Comparison of ENCODE assay signal across 21 cellular contexts in the genomic region with DNA sequence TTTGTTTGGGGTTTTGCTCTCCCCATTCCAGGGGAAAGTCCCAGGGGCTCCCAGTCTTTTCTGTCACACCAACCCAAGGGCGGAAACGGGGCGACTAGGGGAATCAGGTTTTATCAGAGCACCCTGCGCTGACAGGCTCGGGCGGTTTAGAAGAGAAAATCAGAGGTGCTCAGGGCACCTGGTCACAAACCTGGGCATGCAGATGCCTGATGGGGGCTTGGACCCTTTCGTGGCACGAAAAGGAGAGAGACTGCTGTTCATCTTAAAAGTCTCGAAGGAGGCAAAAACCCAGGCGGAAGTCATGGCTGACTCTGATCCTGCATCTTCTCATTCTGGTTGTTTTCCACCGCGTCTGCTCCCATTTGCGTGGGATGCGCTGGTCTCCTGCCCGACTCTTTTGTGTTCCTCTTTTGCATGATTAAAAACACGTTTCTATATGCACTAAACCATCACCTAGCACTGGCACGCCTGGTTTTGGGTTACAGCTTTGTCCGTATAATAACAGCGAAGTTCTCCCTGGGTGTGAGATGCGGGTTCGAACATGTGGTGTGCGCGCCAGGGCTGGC. TPM values are rescaled to one million over a fixed set of nuclear protein-coding genes. Genes with fewer than 3 reads are reported as not detected.
A peak's percentile ranks its signal among the peaks of the same experiment; 100 is the strongest.
DNase-seq lines count a peak whose midpoint lies in the region; ATAC-seq and TF ChIP-seq lines count a peak whose summit lies in the region.
"Had no signal": no experiment of that assay in that cellular context is flagged by ENCODE, and none has a peak within 500 bp of the region (broad histone marks: within the 10 kb centered on the region; RNA-seq: fewer than 3 reads in every experiment).

No MANE protein-coding gene starts in this region.

- peaks cover 100% of the 10 kb centered on the region for H3K27me3 ChIP-seq in left ventricle myocardium inferior (ENCODE audit: low read depth)

- ATAC-seq in left ventricle myocardium superior, result no peak
- ATAC-seq in naive thymus-derived CD8-positive, alpha-beta T cell, result no peak
- no peak for ATAC-seq in HG03025 (IDR thresholded peaks at IDR 0.05; ENCODE audit: low FRiP score, unreplicated experiment)
- no peak for ATAC-seq in GM21717 (IDR thresholded peaks at IDR 0.05; ENCODE audit: unreplicated experiment)
- ATAC-seq: HCT116, heart left ventricle, K562, left colon had no signal

- H3K4me1 ChIP-seq in left ventricle myocardium inferior, result peaks cover 29% of the 10 kb centered on the region

- no peak for TF ChIP-seq CTCF in left ventricle myocardium inferior (IDR thresholded peaks at IDR 0.05; ENCODE audit: borderline replicate concordance)
- no peak for TF ChIP-seq CTCF in brain (conservative IDR thresholded peaks at IDR 0.05)
- TF ChIP-seq CTCF in type B pancreatic cell (conservative IDR thresholded peaks at IDR 0.05), result no peak
- TF ChIP-seq CTCF in RWPE1 (conservative IDR thresholded peaks at IDR 0.05; ENCODE audit: low read depth), result no peak

- peak overlapping the region in 3 of 5 experiments; percentile 4 to 72 (median 47) for H3K27ac Mint-ChIP-seq in brain
- H3K27ac Mint-ChIP-seq in naive thymus-derived CD8-positive, alpha-beta T cell, result no peak overlapping the region
- no peak overlapping the region for H3K27ac Mint-ChIP-seq in type B pancreatic cell
- H3K27ac Mint-ChIP-seq: activated T-helper 1 cell treated with anti-CD3 and anti-CD28 coated beads, Interleukin-12 subunit alpha, Interleukin-12 subunit beta, Interleukin-2, Interleukin-4 antibody, amounts not matched to agents 30 ng/mL and 10 ng/mL and 1 ng/mL, durations not matched to agents 14 hours and 24 hours and 36 hours had no signal

- CTCF ChIA-PET in RWPE1 (lab: Yijun Ruan, JAX), result no interaction called here

- H3K4me3 Mint-ChIP-seq in brain, result peak overlapping the region in 3 of 5 experiments; percentile 17 to 70 (median 57)
- H3K4me3 Mint-ChIP-seq in naive thymus-derived CD8-positive, alpha-beta T cell, result peak overlapping the region in 9 of 10 donors; percentile 6 to 66 (median 53)
- H3K4me3 Mint-ChIP-seq in type B pancreatic cell, result peak overlapping the region; percentile 73
- H3K4me3 Mint-ChIP-seq: activated T-helper 1 cell treated with anti-CD3 and anti-CD28 coated beads, Interleukin-12 subunit alpha, Interleukin-12 subunit beta, Interleukin-2, Interleukin-4 antibody, amounts not matched to agents 30 ng/mL and 10 ng/mL and 1 ng/mL, durations not matched to agents 14 hours and 24 hours and 36 hours had no signal

- DNase-seq in left ventricle myocardium inferior (no peak), left ventricle myocardium superior (no peak), type B pancreatic cell (ENCODE audit: extremely low spot score, unreplicated experiment) (no peak), RWPE1 (ENCODE audit: low spot score) (no peak)
- no peak for DNase-seq in naive thymus-derived CD8-positive, alpha-beta T cell
- DNase-seq: activated CD4-positive, alpha-beta T cell treated with anti-CD3 and anti-CD28 coated beads for 4 hours; GDM1; heart left ventricle; left colon; NCI-H1105; SHP77; stimulated activated CD4-positive, alpha-beta T cell treated with anti-CD3 and anti-CD28 coated beads, Interleukin-12 subunit alpha, Interleukin-12 subunit beta, amount 100 ng/mL, for 4 hours; T-helper 2 cell had no signal

- peaks cover 81% of the 10 kb centered on the region for H3K27me3 Mint-ChIP-seq in brain
- peaks cover 47 to 90% (median 70%) of the 10 kb centered on the region in 5 donors for H3K27me3 Mint-ChIP-seq in naive thymus-derived CD8-positive, alpha-beta T cell
- peaks cover 92% of the 10 kb centered on the region for H3K27me3 Mint-ChIP-seq in type B pancreatic cell

- H3K36me3 Mint-ChIP-seq in brain, result peaks cover 25% of the 10 kb centered on the region
- peaks cover 2 to 15% (median 3%) of the 10 kb centered on the region in 3 donors for H3K36me3 Mint-ChIP-seq in naive thymus-derived CD8-positive, alpha-beta T cell
- no peaks in the 10 kb centered on the region for H3K36me3 Mint-ChIP-seq in type B pancreatic cell

- no peaks in the 10 kb centered on the region for H3K9me3 ChIP-seq in left ventricle myocardium inferior (replicated peaks)
- H3K9me3 ChIP-seq: heart left ventricle had no signal

- H3K36me3 ChIP-seq in left ventricle myocardium inferior, result no peaks in the 10 kb centered on the region
- H3K36me3 ChIP-seq: heart left ventricle had no signal

- intact Hi-C loops in left ventricle myocardium inferior (cut with micrococcal nuclease) (no loop called here), left ventricle myocardium superior (cut with micrococcal nuclease) (no loop called here)

- H3K4me1 Mint-ChIP-seq in brain (peaks cover 30% of the 10 kb centered on the region), type B pancreatic cell (ENCODE audit: unreplicated experiment) (no peaks in the 10 kb centered on the region)
- peaks cover 2 to 24% (median 12%) of the 10 kb centered on the region in 4 donors for H3K4me1 Mint-ChIP-seq in naive thymus-derived CD8-positive, alpha-beta T cell

- H3K4me3 ChIP-seq in left ventricle myocardium inferior, result peak overlapping the region; percentile 54
- H3K4me3 ChIP-seq: K562 had no signal

- H3K9me3 Mint-ChIP-seq in brain (peaks cover 0 to 14% (median 3%) of the 10 kb centered on the region in 5 experiments), type B pancreatic cell (no peaks in the 10 kb centered on the region)
- H3K9me3 Mint-ChIP-seq in naive thymus-derived CD8-positive, alpha-beta T cell, result peaks cover 0 to 16% (median 0%) of the 10 kb centered on the region in 9 donors

- H3K27ac ChIP-seq in left ventricle myocardium inferior (replicated peaks), result no peak overlapping the region
- H3K27ac ChIP-seq in RWPE1, result no peak overlapping the region
- H3K27ac ChIP-seq: heart left ventricle had no signal

- POLR2A ChIA-PET in naive thymus-derived CD8-positive, alpha-beta T cell (lab: Charles Lee), result no interaction called here
- POLR2A ChIA-PET in RWPE1 (lab: Yijun Ruan, JAX; ENCODE audit: low non-redundant PET), result no interaction called here

RNA-seq across cellular contexts. Expression of gene OTX2, which starts 13.2 kb away (rescaled TPM):
- not detected for total RNA-seq in left ventricle myocardium inferior
- total RNA-seq in left ventricle myocardium superior, result not detected
- polyA plus RNA-seq in brain (ENCODE audit: insufficient read depth, low read depth, low replicate concordance), result not detected
- not detected for total RNA-seq in naive thymus-derived CD8-positive, alpha-beta T cell
- not detected for polyA plus RNA-seq in naive thymus-derived CD8-positive, alpha-beta T cell
- 0.22 TPM in 1 of 2 replicates, not detected in the other for total RNA-seq in type B pancreatic cell (ENCODE audit: low replicate concordance)
- total RNA-seq: activated T-helper 1 cell treated with anti-CD3 and anti-CD28 coated beads, Interleukin-12 subunit alpha, Interleukin-12 subunit beta, Interleukin-2, Interleukin-4 antibody, amounts not matched to agents 30 ng/mL and 10 ng/mL and 1 ng/mL, durations not matched to agents 14 hours and 24 hours and 36 hours; heart left ventricle; K562; left colon; posterior vena cava had no signal
- polyA plus RNA-seq: esophagus, heart left ventricle, K562 had no signal

Comparison
In these comparisons a context has a peak if more than half of its experiments do, and no peak if none do; other contexts are left out.
1. H3K27ac Mint-ChIP-seq: peak in brain (3 of 5); none in naive thymus-derived CD8-positive, alpha-beta T cell (0 of 10) and type B pancreatic cell (single experiment).
2. Peak in every context shown above with its lines, with median percentiles within 50 percentile points of each other: H3K4me3 Mint-ChIP-seq.